9 cellular contexts compared by ENCODE assay signal in genomic region chr7:7180725-7181428, GRCh38. TPM values are rescaled to one million over a fixed set of nuclear protein-coding genes. Genes with fewer than 3 reads are reported as not detected.
DNase-seq lines count a peak whose midpoint lies in the region; ATAC-seq and TF ChIP-seq lines count a peak whose summit lies in the region.
"Had no signal": no experiment of that assay in that cellular context is flagged by ENCODE, and none has a peak within 500 bp of the region (broad histone marks: within the 10 kb centered on the region; RNA-seq: fewer than 3 reads in every experiment).

No MANE protein-coding gene starts in this region.

- H3K4me3 ChIP-seq in right cardiac atrium (ENCODE audit: low read length) = peak overlapping the region; percentile 71
- no peak overlapping the region for H3K4me3 ChIP-seq in body of pancreas
- H3K4me3 ChIP-seq in muscle layer of duodenum (ENCODE audit: low read depth in 1 of 2, low read length in 2 of 2) = peak overlapping the region; percentile 93
- H3K4me3 ChIP-seq in uterus = no peak overlapping the region

- TF ChIP-seq CTCF in body of pancreas (IDR thresholded peaks at IDR 0.05) = no peak
- TF ChIP-seq CTCF in uterus (IDR thresholded peaks at IDR 0.05) = no peak

- H3K27me3 ChIP-seq in right cardiac atrium (ENCODE audit: control insufficient read depth, insufficient read depth) (no peaks in the 10 kb centered on the region), body of pancreas (no peaks in the 10 kb centered on the region), muscle layer of duodenum (ENCODE audit: low read depth, low read length) (no peaks in the 10 kb centered on the region), uterus (no peaks in the 10 kb centered on the region)

- ATAC-seq in right cardiac atrium (no peak), Right ventricle myocardium inferior (no peak), body of pancreas (no peak), GM19455 (IDR thresholded peaks at IDR 0.05; ENCODE audit: unreplicated experiment) (no peak)

- intact Hi-C loops in right cardiac atrium (cut with DNase I) (no loop called here), Right ventricle myocardium inferior (cut with DNase I) (loop anchor here (5.0 to 10.0 kb wide), 3 partner anchors 76 to 384 kb away; partner anchors contain the start of gene MIOS), body of pancreas (cut with DNase I) (no loop called here), uterus (cut with DNase I; ENCODE audit: low total_unique reads) (no loop called here)

- H3K36me3 ChIP-seq in body of pancreas (replicated peaks in 1 of 2; ENCODE audit: insufficient read depth in 1 of 2, low read depth in 2 of 2) (no peaks in the 10 kb centered on the region), muscle layer of duodenum (ENCODE audit: control insufficient read depth in 1 of 2, insufficient read depth in 2 of 2, low read length in 2 of 2) (no peaks in the 10 kb centered on the region), uterus (no peaks in the 10 kb centered on the region)

- H3K9me3 ChIP-seq in right cardiac atrium (ENCODE audit: control insufficient read depth, low read length) = no peaks in the 10 kb centered on the region
- peaks cover 0 to 3% (median 0%) of the 10 kb centered on the region in 3 donors for H3K9me3 ChIP-seq in body of pancreas
- H3K9me3 ChIP-seq in muscle layer of duodenum (ENCODE audit: control insufficient read depth in 1 of 2, low read length in 2 of 2) = no peaks in the 10 kb centered on the region
- no peaks in the 10 kb centered on the region for H3K9me3 ChIP-seq in uterus

- H3K27ac ChIP-seq in right cardiac atrium (ENCODE audit: low read length) (no peak overlapping the region), body of pancreas (peak overlapping the region; percentile 83 to 96 (median 94)), muscle layer of duodenum (ENCODE audit: low read length) (peak overlapping the region; percentile 99), uterus (peak overlapping the region; percentile 95 to 97)

- 89% methylated on average over 8 of the region's 8 CpGs for WGBS in right cardiac atrium
- 68 to 76% methylated on average over 8 of the region's 8 CpGs for WGBS in body of pancreas, 2 donors

- TF ChIP-seq POLR2A in body of pancreas (IDR thresholded peaks at IDR 0.05) (no peak), uterus (IDR thresholded peaks at IDR 0.05) (no peak)

- DNase-seq in right cardiac atrium (no peak), Right ventricle myocardium inferior (ENCODE audit: missing footprints) (no peak), body of pancreas (peak in 3 of 4 donors; percentile 21 to 64 (median 22)), uterus (no peak), SHP77 treated with DMSO at 0.1 percent for 48 hours (lab: John Stamatoyannopoulos, UW) (no peak)
- DNase-seq in stimulated activated CD4-positive, alpha-beta T cell treated with anti-CD3 and anti-CD28 coated beads, Interleukin-12 subunit alpha, Interleukin-12 subunit beta, amount 100 ng/mL, for 4 hours = no peak
- DNase-seq: NCI-H446 treated with DMSO at 0.1 percent for 48 hours had no signal

- H3K4me1 ChIP-seq in right cardiac atrium (ENCODE audit: control insufficient read depth, insufficient read depth, low read length) (peaks cover 3% of the 10 kb centered on the region), body of pancreas (peaks cover 37% of the 10 kb centered on the region), muscle layer of duodenum (ENCODE audit: control insufficient read depth in 1 of 2, insufficient read depth in 2 of 2, low read length in 2 of 2) (peaks cover 0 to 14% of the 10 kb centered on the region in 2 donors), uterus (no peaks in the 10 kb centered on the region)

RNA-seq across cellular contexts. Expression of gene C1GALT1, which starts 1.5 kb away (rescaled TPM):
- 10 to 100 TPM; 19.2 to 23.3 (median 20.1) TPM for total RNA-seq in right cardiac atrium
- polyA plus RNA-seq in right cardiac atrium = 5.2 TPM
- total RNA-seq in Right ventricle myocardium inferior = 19.6 TPM
- total RNA-seq in body of pancreas = 10 to 100 TPM in 1 of 2 donors, 1 to 10 TPM in 1; 9.1 to 13.8 TPM
- 10 to 100 TPM in 3 of 4 donors, 1 to 10 TPM in 1; 1.3 to 41.6 (median 15.1) TPM for total RNA-seq in uterus

Comparison
In these comparisons a context has a peak if more than half of its experiments do, and no peak if none do; other contexts are left out.
1. DNase-seq: peak in body of pancreas (3 of 4); none in right cardiac atrium (0 of 3), Right ventricle myocardium inferior (single experiment), uterus (0 of 2), SHP77 treated with DMSO at 0.1 percent for 48 hours (single experiment) and stimulated activated CD4-positive, alpha-beta T cell treated with anti-CD3 and anti-CD28 coated beads, Interleukin-12 subunit alpha, Interleukin-12 subunit beta, amount 100 ng/mL, for 4 hours (single experiment).
2. H3K4me3 ChIP-seq: peak in right cardiac atrium (single experiment) and muscle layer of duodenum (2 of 2); none in body of pancreas (0 of 2) and uterus (0 of 2).